Comparison of ENCODE assay signal across 17 cellular contexts in the genomic region with DNA sequence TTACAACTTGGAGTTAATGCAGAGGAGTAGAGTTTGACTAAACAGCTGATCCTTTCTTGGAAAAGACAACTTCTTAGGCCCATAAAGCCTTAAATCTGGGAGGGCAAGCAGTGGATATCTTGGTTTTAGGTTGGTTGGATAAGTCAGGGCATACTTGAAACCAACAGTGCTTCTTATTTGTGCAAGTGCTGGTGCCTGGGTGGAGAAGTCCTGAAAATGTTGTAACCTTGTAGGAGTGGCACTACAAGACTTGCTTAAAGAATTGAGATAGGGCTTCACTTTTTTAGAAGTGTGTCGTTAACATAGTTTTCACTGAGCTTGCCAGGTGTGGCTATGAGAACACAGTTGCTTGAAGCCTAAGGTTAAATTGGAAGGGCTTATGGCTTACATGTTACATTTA.
"Had no signal": no experiment of that assay in that cellular context is flagged by ENCODE, and none has a peak within 500 bp of the region (broad histone marks: within the 10 kb centered on the region; RNA-seq: fewer than 3 reads in every experiment).

No MANE protein-coding gene starts in this region.

- H3K4me2 ChIP-seq: smooth muscle cell had no signal

- H3K27me3 Mint-ChIP-seq: activated naive CD8-positive, alpha-beta T cell; stimulated activated naive CD8-positive, alpha-beta T cell treated with anti-CD3 and anti-CD28 coated beads, Interleukin-15, amount 100 ng/mL, for 72 hours had no signal

- H3K9me3 ChIP-seq: body of pancreas, gastrocnemius medialis, heart left ventricle, left ventricle myocardium inferior, pancreas, suprapubic skin had no signal

- H3K4me3 ChIP-seq: body of pancreas, coronary artery, gastrocnemius medialis, heart left ventricle, left ventricle myocardium inferior, pancreas, smooth muscle cell, suprapubic skin had no signal

- H3K9me3 Mint-ChIP-seq: activated T-helper 1 cell treated with anti-CD3 and anti-CD28 coated beads, Interleukin-12 subunit alpha, Interleukin-12 subunit beta, Interleukin-2, Interleukin-4 antibody, amounts not matched to agents 30 ng/mL and 10 ng/mL and 1 ng/mL, durations not matched to agents 14 hours and 24 hours and 36 hours; stimulated activated naive CD8-positive, alpha-beta T cell treated with anti-CD3 and anti-CD28 coated beads, Interleukin-15, amount 100 ng/mL, for 72 hours had no signal

- H3K27ac Mint-ChIP-seq: activated naive CD8-positive, alpha-beta T cell; activated T-helper 1 cell treated with anti-CD3 and anti-CD28 coated beads, Interleukin-12 subunit alpha, Interleukin-12 subunit beta, Interleukin-2, Interleukin-4 antibody, amounts not matched to agents 30 ng/mL and 10 ng/mL and 1 ng/mL, durations not matched to agents 14 hours and 24 hours and 36 hours; stimulated activated naive CD8-positive, alpha-beta T cell treated with anti-CD3 and anti-CD28 coated beads, Interleukin-15, amount 100 ng/mL, for 72 hours had no signal

- H3K27ac ChIP-seq: body of pancreas, coronary artery, gastrocnemius medialis, heart left ventricle, left ventricle myocardium inferior, pancreas, suprapubic skin had no signal

- DNase-seq: activated CD4-positive, alpha-beta T cell treated with anti-CD3 and anti-CD28 coated beads, Interleukin-2, amount 50 U/mL, for 4 hours; body of pancreas; central memory CD4-positive, alpha-beta T cell; gastrocnemius medialis; heart left ventricle; left ventricle myocardium inferior; pancreas; stimulated activated CD4-positive, alpha-beta T cell treated with anti-CD3 and anti-CD28 coated beads, Interleukin-4, amount 100 ng/mL, for 1 hour; stimulated activated naive CD8-positive, alpha-beta T cell treated with anti-CD3 and anti-CD28 coated beads, Interleukin-15, amount 100 ng/mL, for 72 hours; SW 1271 had no signal

- ATAC-seq: body of pancreas; esophagus mucosa; gastrocnemius medialis; heart left ventricle; pancreas; sciatic nerve; stimulated activated naive CD8-positive, alpha-beta T cell treated with anti-CD3 and anti-CD28 coated beads, Interleukin-15, amount 100 ng/mL, for 72 hours had no signal

- H3K4me3 Mint-ChIP-seq: activated naive CD8-positive, alpha-beta T cell; stimulated activated naive CD8-positive, alpha-beta T cell treated with anti-CD3 and anti-CD28 coated beads, Interleukin-15, amount 100 ng/mL, for 72 hours had no signal

- H3K27me3 ChIP-seq: body of pancreas, gastrocnemius medialis, heart left ventricle, pancreas, suprapubic skin had no signal

- H3K4me1 ChIP-seq: pancreas had no signal
